In the genomic region with DNA sequence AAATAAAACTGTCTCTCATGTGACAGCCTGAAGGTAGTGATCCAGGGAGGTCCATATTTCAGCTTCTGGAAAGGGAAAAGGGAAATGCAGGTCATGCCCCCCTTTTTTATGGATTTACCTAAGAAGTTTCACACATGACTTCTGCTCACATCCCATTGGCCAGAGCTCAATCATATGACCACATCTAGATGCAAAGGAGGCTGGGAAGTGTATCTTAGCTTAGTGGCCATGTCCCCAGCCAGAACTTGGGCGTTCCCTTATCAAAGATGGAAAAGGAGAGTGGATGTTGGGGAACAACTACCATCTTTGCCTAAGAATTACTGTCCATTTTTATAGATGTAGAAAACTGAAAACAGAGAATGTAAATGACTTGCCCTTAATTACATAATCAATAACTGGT, we compare ENCODE assay signal across 19 cellular contexts. TPM values are rescaled to one million over a fixed set of nuclear protein-coding genes. Genes with fewer than 3 reads are reported as not detected.
DNase-seq lines count a peak whose midpoint lies in the region; ATAC-seq and TF ChIP-seq lines count a peak whose summit lies in the region.
"Had no signal": no experiment of that assay in that cellular context is flagged by ENCODE, and none has a peak within 500 bp of the region (broad histone marks: within the 10 kb centered on the region; RNA-seq: fewer than 3 reads in every experiment).

No MANE protein-coding gene starts in this region.

- TF ChIP-seq EP300 in Ishikawa (IDR thresholded peaks at IDR 0.05; ENCODE audit: borderline replicate concordance): no peak

- H3K27ac ChIP-seq in HCT116 (ENCODE audit: low read depth, low read length): no peak overlapping the region
- H3K27ac ChIP-seq: BLaER1 had no signal

- peak overlapping the region; percentile 45 for H2AFZ ChIP-seq in HCT116 (ENCODE audit: low read depth, low read length, poor library complexity, severe bottlenecking)

- no peaks in the 10 kb centered on the region for H3K36me3 ChIP-seq in HCT116 (ENCODE audit: control insufficient read depth in 1 of 2, insufficient read depth in 2 of 2, low read length in 2 of 2)
- H3K36me3 ChIP-seq: BE2C, BLaER1 had no signal

- no peak for DNase-seq in HCT116 (ENCODE audit: low read depth, low spot score)
- no peak for DNase-seq in COLO829 (ENCODE audit: low spot score)
- DNase-seq in mesenteric fat pad (ENCODE audit: low spot score): no peak
- DNase-seq in activated T-cell treated with anti-CD3 and anti-CD28 coated beads for 4 hours: no peak
- DNase-seq: 8988T; ACHN; BE2C; C1 segment of cervical spinal cord; Caco-2; Calu3; CD4-positive, alpha-beta memory T cell; CD4-positive, CD25-positive, alpha-beta regulatory T cell; CD8-positive, alpha-beta memory T cell; DMS79 treated with DMSO at 0.1 percent for 48 hours; EL; GDM1 had no signal

- POLR2A ChIA-PET in HCT116 (lab: Charles Lee): no interaction called here

- no peak for ATAC-seq in HCT116
- ATAC-seq: GM12878 had no signal

- no peak for TF ChIP-seq RAD21 in HCT116 (IDR thresholded peaks at IDR 0.05; ENCODE audit: low read depth)
- no peak for TF ChIP-seq RAD21 in Ishikawa (IDR thresholded peaks at IDR 0.05; ENCODE audit: low read depth)

- TF ChIP-seq POLR2A in HCT116 (IDR thresholded peaks at IDR 0.05; ENCODE audit: borderline replicate concordance, extremely low read depth, insufficient read depth, insufficient read length): no peak

- CTCF ChIA-PET in HCT116 (lab: Charles Lee): no interaction called here

- no peaks in the 10 kb centered on the region; the same call in 1 of the 2 replicates for H3K9me2 ChIP-seq in HCT116 (ENCODE audit: insufficient read depth)

- H3K4me3 ChIP-seq in HCT116 (replicated peaks in 1 of 2; ENCODE audit: low read depth in 1 of 2, low read length in 2 of 2): no peak overlapping the region
- H3K4me3 ChIP-seq: BLaER1, GM12878 had no signal

- RAD21 ChIA-PET in HCT116 (lab: Charles Lee; ENCODE audit: low non-redundant PET in 1 of 2, low total read pairs in 2 of 2, uncharacterized antibody in 2 of 2, unreplicated experiment in 2 of 2): no interaction called here

- no peak overlapping the region for H3K4me2 ChIP-seq in HCT116 (ENCODE audit: low read length)
- H3K4me2 ChIP-seq: BLaER1 had no signal

- intact Hi-C loops in HCT116 (cut with micrococcal nuclease): no loop called here

- no TSS peak for BruUV-seq in HCT116 (replicated peaks; lab: Mats Ljungman, UMichigan)

- no peak for TF ChIP-seq CTCF in HCT116 (IDR thresholded peaks at IDR 0.05 in 2 of 3, conservative IDR thresholded peaks at IDR 0.05 in 1 of 3; ENCODE audit: borderline replicate concordance in 1 of 3, insufficient read depth in 1 of 3, low read depth in 2 of 3, low read length in 2 of 3)

- no peaks in the 10 kb centered on the region for H3K4me1 ChIP-seq in HCT116 (ENCODE audit: control insufficient read depth in 1 of 2, insufficient read depth in 2 of 2, low read length in 2 of 2)
- H3K4me1 ChIP-seq: BE2C, BLaER1, Caco-2 had no signal

- H3K79me2 ChIP-seq in HCT116 (ENCODE audit: insufficient read depth, low read length): no peaks in the 10 kb centered on the region

- H4K20me1 ChIP-seq in HCT116 (ENCODE audit: insufficient read depth): no peaks in the 10 kb centered on the region
- H4K20me1 ChIP-seq: BLaER1 had no signal

- no peak overlapping the region for H3K9ac ChIP-seq in HCT116 (ENCODE audit: low read length)
- H3K9ac ChIP-seq: BLaER1 had no signal

- no peaks in the 10 kb centered on the region for H3K27me3 ChIP-seq in HCT116 (ENCODE audit: insufficient read depth, low read length)
- H3K27me3 ChIP-seq: BE2C, BLaER1 had no signal

- no peaks in the 10 kb centered on the region for H3K9me3 ChIP-seq in HCT116 (ENCODE audit: control insufficient read depth in 1 of 2, insufficient read depth in 1 of 2, low read depth in 1 of 2, low read length in 2 of 2)
- H3K9me3 ChIP-seq: BE2C, BLaER1, Caco-2 had no signal

TF ChIP-seq in HCT116, 20 proteins besides CTCF, POLR2A, EP300 and RAD21 (continues in another document):
- TF ChIP-seq, protein P1, sequence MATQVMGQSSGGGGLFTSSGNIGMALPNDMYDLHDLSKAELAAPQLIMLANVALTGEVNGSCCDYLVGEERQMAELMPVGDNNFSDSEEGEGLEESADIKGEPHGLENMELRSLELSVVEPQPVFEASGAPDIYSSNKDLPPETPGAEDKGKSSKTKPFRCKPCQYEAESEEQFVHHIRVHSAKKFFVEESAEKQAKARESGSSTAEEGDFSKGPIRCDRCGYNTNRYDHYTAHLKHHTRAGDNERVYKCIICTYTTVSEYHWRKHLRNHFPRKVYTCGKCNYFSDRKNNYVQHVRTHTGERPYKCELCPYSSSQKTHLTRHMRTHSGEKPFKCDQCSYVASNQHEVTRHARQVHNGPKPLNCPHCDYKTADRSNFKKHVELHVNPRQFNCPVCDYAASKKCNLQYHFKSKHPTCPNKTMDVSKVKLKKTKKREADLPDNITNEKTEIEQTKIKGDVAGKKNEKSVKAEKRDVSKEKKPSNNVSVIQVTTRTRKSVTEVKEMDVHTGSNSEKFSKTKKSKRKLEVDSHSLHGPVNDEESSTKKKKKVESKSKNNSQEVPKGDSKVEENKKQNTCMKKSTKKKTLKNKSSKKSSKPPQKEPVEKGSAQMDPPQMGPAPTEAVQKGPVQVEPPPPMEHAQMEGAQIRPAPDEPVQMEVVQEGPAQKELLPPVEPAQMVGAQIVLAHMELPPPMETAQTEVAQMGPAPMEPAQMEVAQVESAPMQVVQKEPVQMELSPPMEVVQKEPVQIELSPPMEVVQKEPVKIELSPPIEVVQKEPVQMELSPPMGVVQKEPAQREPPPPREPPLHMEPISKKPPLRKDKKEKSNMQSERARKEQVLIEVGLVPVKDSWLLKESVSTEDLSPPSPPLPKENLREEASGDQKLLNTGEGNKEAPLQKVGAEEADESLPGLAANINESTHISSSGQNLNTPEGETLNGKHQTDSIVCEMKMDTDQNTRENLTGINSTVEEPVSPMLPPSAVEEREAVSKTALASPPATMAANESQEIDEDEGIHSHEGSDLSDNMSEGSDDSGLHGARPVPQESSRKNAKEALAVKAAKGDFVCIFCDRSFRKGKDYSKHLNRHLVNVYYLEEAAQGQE (IDR thresholded peaks at IDR 0.05; ENCODE audit: low read depth): no peak
- TF ChIP-seq ZFX (IDR thresholded peaks at IDR 0.05): no peak
- TF ChIP-seq EZH2 (IDR thresholded peaks at IDR 0.05): no peak
- TF ChIP-seq EZH2phosphoT487 (IDR thresholded peaks at IDR 0.05; ENCODE audit: borderline replicate concordance): no peak
- TF ChIP-seq SIN3A (IDR thresholded peaks at IDR 0.05; ENCODE audit: low read depth): no peak
- TF ChIP-seq EGR1 (IDR thresholded peaks at IDR 0.05; ENCODE audit: low read depth): no peak
- TF ChIP-seq FOSL1 (IDR thresholded peaks at IDR 0.05; ENCODE audit: low read depth): no peak
- TF ChIP-seq JUND (IDR thresholded peaks at IDR 0.05): no peak
- TF ChIP-seq, protein P2, sequence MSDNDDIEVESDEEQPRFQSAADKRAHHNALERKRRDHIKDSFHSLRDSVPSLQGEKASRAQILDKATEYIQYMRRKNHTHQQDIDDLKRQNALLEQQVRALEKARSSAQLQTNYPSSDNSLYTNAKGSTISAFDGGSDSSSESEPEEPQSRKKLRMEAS (IDR thresholded peaks at IDR 0.05): no peak

TF ChIP-seq in Ishikawa, 13 proteins besides CTCF, POLR2A, EP300 and RAD21:
- no peak for TF ChIP-seq TCF12 (IDR thresholded peaks at IDR 0.05; ENCODE audit: low read depth)
- no peak for TF ChIP-seq CREB1 (IDR thresholded peaks at IDR 0.05; ENCODE audit: low read depth)
- no peak for TF ChIP-seq EGR1 (IDR thresholded peaks at IDR 0.05)
- no peak for TF ChIP-seq TEAD4 (IDR thresholded peaks at IDR 0.05)
- no peak for TF ChIP-seq NFIC (IDR thresholded peaks at IDR 0.05)
- TF ChIP-seq, protein P3, sequence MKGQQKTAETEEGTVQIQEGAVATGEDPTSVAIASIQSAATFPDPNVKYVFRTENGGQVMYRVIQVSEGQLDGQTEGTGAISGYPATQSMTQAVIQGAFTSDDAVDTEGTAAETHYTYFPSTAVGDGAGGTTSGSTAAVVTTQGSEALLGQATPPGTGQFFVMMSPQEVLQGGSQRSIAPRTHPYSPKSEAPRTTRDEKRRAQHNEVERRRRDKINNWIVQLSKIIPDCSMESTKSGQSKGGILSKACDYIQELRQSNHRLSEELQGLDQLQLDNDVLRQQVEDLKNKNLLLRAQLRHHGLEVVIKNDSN (IDR thresholded peaks at IDR 0.05): peak; percentile 38; the same call in 1 of the 2 replicates
- no peak for TF ChIP-seq ZBTB7A (IDR thresholded peaks at IDR 0.05; ENCODE audit: low read depth)
- TF ChIP-seq, protein P2 (IDR thresholded peaks at IDR 0.05): no peak

RNA-seq across cellular contexts. Expression of a gene that starts 26.5 kb away (rescaled TPM):
- total RNA-seq in HCT116 (2021; ENCODE audit: unreplicated experiment) (12.2 TPM), mesenteric fat pad (20.4 TPM)
- 9.9 and 10.6 TPM in 2 replicates for polyA plus RNA-seq in HCT116 (2012)
